ENCODE assay signal across 11 cellular contexts in genomic region chr7:12607134-12607533, GRCh38. TPM values are rescaled to one million over a fixed set of nuclear protein-coding genes. Genes with fewer than 3 reads are reported as not detected.
A peak's percentile ranks its signal among the peaks of the same experiment; 100 is the strongest.
DNase-seq lines count a peak whose midpoint lies in the region; ATAC-seq and TF ChIP-seq lines count a peak whose summit lies in the region.
"Had no signal": no experiment of that assay in that cellular context is flagged by ENCODE, and none has a peak within 500 bp of the region (broad histone marks: within the 10 kb centered on the region; RNA-seq: fewer than 3 reads in every experiment).

No MANE protein-coding gene starts in this region.

- H3F3A ChIP-seq in PC-3 (ENCODE audit: low read length, unreplicated experiment): no peaks in the 10 kb centered on the region

- H3K4me1 ChIP-seq in PC-3 (ENCODE audit: insufficient read depth, low read length) (peaks cover 4% of the 10 kb centered on the region; the same call in 1 of the 2 replicates), neuronal stem cell (ENCODE audit: control insufficient read depth in 2 of 2, insufficient read depth in 1 of 2, low read depth in 1 of 2, low read length in 2 of 2) (no peaks in the 10 kb centered on the region)
- H3K4me1 ChIP-seq: A549 had no signal

- intact Hi-C loops in PC-3 (cut with micrococcal nuclease): no loop called here

- no peaks in the 10 kb centered on the region for H3K27me3 ChIP-seq in PC-3 (ENCODE audit: low read length)
- H3K27me3 ChIP-seq in neuronal stem cell (ENCODE audit: control insufficient read depth in 3 of 3, insufficient read depth in 3 of 3, low read depth in 1 of 3, low read length in 3 of 3): no peaks in the 10 kb centered on the region

- POLR2A ChIA-PET in PC-3 (lab: Charles Lee; ENCODE audit: unreplicated experiment): no interaction called here

- H3K18ac ChIP-seq in neuronal stem cell (ENCODE audit: low read length): no peak overlapping the region

- WGBS in neuronal stem cell (ENCODE audit: extremely low coverage in 2 of 2, insufficient read length in 2 of 2, insufficient replicate concordance in 1 of 2), 2 donors: no CpG with 5 or more reads among the region's 1 CpG

- no peak overlapping the region for H4K91ac ChIP-seq in neuronal stem cell (ENCODE audit: low read depth, low read length, poor library complexity)

- ATAC-seq in PC-3: no peak
- ATAC-seq in HG03571 (IDR thresholded peaks at IDR 0.05; ENCODE audit: unreplicated experiment): no peak
- ATAC-seq in GM21737 (IDR thresholded peaks at IDR 0.05; ENCODE audit: unreplicated experiment): no peak
- ATAC-seq: A549; activated T-cell treated with anti-CD3 and anti-CD28 coated beads, Interleukin-2, amount 50 U/mL, for 4 hours had no signal

- no peak overlapping the region for H4K8ac ChIP-seq in neuronal stem cell (ENCODE audit: low read depth, low read length)

- no peak overlapping the region for H2AK5ac ChIP-seq in neuronal stem cell (ENCODE audit: low read depth, low read length)

- no peaks in the 10 kb centered on the region for H3K9me2 ChIP-seq in PC-3 (replicated peaks; ENCODE audit: low read length)

- H3K4me3 ChIP-seq in PC-3 (ENCODE audit: low read length) (no peak overlapping the region), neuronal stem cell (ENCODE audit: low read length in 2 of 2) (no peak overlapping the region)
- H3K4me3 ChIP-seq: A549 had no signal

- H3K14ac ChIP-seq in neuronal stem cell (ENCODE audit: low read length): no peak overlapping the region

- no peak overlapping the region for H3K27ac ChIP-seq in PC-3 (ENCODE audit: low read length)
- no peak overlapping the region for H3K27ac ChIP-seq in neuronal stem cell (replicated peaks; ENCODE audit: low read length)
- H3K27ac ChIP-seq: A549 had no signal

- no TSS peak for BruUV-seq in PC-3 (replicated peaks; lab: Mats Ljungman, UMichigan)

- TF ChIP-seq CTCF in PC-3 (conservative IDR thresholded peaks at IDR 0.05; ENCODE audit: low read depth, low read length): no peak

- DNase-seq in NCI-H2227 (lab: John Stamatoyannopoulos, UW; ENCODE audit: unreplicated experiment) (peak; percentile 5), NCI-H2227 treated with DMSO at 0.1 percent for 48 hours (lab: John Stamatoyannopoulos, UW) (no peak), NCI-H1436 treated with DMSO at 0.1 percent for 48 hours (lab: John Stamatoyannopoulos, UW) (peak; percentile 92), PC-3 (no peak), neuronal stem cell (ENCODE audit: low spot score) (no peak)
- DNase-seq in activated CD4-positive, alpha-beta T cell treated with anti-CD3 and anti-CD28 coated beads, Interleukin-2, amount 50 U/mL, for 4 hours: no peak
- DNase-seq: activated T-cell treated with anti-CD3 and anti-CD28 coated beads, Interleukin-2, amount 50 U/mL, for 4 hours; GDM1 had no signal

- H3K9me3 ChIP-seq in PC-3 (ENCODE audit: low read length): no peaks in the 10 kb centered on the region
- no peaks in the 10 kb centered on the region for H3K9me3 ChIP-seq in neuronal stem cell (replicated peaks in 1 of 2; ENCODE audit: control insufficient read depth in 2 of 2, insufficient read depth in 1 of 2, low read depth in 1 of 2, low read length in 2 of 2)
- H3K9me3 ChIP-seq: A549 had no signal

- CTCF ChIA-PET in PC-3 (lab: Charles Lee): no interaction called here

- H3K36me3 ChIP-seq in PC-3 (ENCODE audit: low read depth, low read length) (no peaks in the 10 kb centered on the region), neuronal stem cell (replicated peaks in 1 of 2; ENCODE audit: control insufficient read depth in 2 of 2, insufficient read depth in 2 of 2, low read length in 2 of 2) (no peaks in the 10 kb centered on the region)

- H3K79me2 ChIP-seq in PC-3 (ENCODE audit: low read length): no peaks in the 10 kb centered on the region

- H2BK12ac ChIP-seq in neuronal stem cell (ENCODE audit: low read length): no peak overlapping the region

- H2BK5ac ChIP-seq in neuronal stem cell (ENCODE audit: low read length): no peak overlapping the region

- no peaks in the 10 kb centered on the region for H4K20me1 ChIP-seq in PC-3 (ENCODE audit: low read length)

- no peak overlapping the region for H3K4ac ChIP-seq in neuronal stem cell (ENCODE audit: low read length)

- H3K9ac ChIP-seq in PC-3 (ENCODE audit: low read length) (no peak overlapping the region), neuronal stem cell (ENCODE audit: low read depth, low read length, poor library complexity) (no peak overlapping the region)

- H3K23ac ChIP-seq in neuronal stem cell (ENCODE audit: low read depth, low read length, poor library complexity): no peak overlapping the region

- H3K79me1 ChIP-seq in neuronal stem cell (ENCODE audit: low read depth, low read length): no peaks in the 10 kb centered on the region

- no peak overlapping the region for H2BK15ac ChIP-seq in neuronal stem cell (ENCODE audit: low read length)

- peak overlapping the region; percentile 30; the same call in 1 of the 2 replicates for H2AFZ ChIP-seq in PC-3 (ENCODE audit: low read length)
- H2AFZ ChIP-seq in neuronal stem cell (ENCODE audit: low read length): peak overlapping the region; percentile 61

- no peak overlapping the region for H2BK120ac ChIP-seq in neuronal stem cell (ENCODE audit: low read depth, low read length)

- H3K4me2 ChIP-seq in PC-3 (ENCODE audit: low read length) (no peak overlapping the region), neuronal stem cell (ENCODE audit: insufficient read depth, low read length, poor library complexity, severe bottlenecking) (no peak overlapping the region)
- H3K4me2 ChIP-seq: A549 had no signal

RNA-seq across cellular contexts. Expression of gene SCIN, which starts 36.6 kb away (rescaled TPM):
- 0.91 and 1.6 TPM in 2 replicates for total RNA-seq in PC-3 (2014; rRNA removed)
- 0.01 TPM for polyA plus RNA-seq in neuronal stem cell (2013, experiment 1 of 2)
- polyA plus RNA-seq in neuronal stem cell (2013, experiment 2 of 2): not detected

Comparison
In these comparisons a context has a peak if more than half of its experiments do, and no peak if none do; other contexts are left out.
1. DNase-seq: peak in NCI-H2227 (single experiment) and NCI-H1436 treated with DMSO at 0.1 percent for 48 hours (single experiment); none in NCI-H2227 treated with DMSO at 0.1 percent for 48 hours (single experiment), PC-3 (single experiment), neuronal stem cell (single experiment) and activated CD4-positive, alpha-beta T cell treated with anti-CD3 and anti-CD28 coated beads, Interleukin-2, amount 50 U/mL, for 4 hours (0 of 2).